1 cellular context compared by ENCODE assay signal in the genomic region with DNA sequence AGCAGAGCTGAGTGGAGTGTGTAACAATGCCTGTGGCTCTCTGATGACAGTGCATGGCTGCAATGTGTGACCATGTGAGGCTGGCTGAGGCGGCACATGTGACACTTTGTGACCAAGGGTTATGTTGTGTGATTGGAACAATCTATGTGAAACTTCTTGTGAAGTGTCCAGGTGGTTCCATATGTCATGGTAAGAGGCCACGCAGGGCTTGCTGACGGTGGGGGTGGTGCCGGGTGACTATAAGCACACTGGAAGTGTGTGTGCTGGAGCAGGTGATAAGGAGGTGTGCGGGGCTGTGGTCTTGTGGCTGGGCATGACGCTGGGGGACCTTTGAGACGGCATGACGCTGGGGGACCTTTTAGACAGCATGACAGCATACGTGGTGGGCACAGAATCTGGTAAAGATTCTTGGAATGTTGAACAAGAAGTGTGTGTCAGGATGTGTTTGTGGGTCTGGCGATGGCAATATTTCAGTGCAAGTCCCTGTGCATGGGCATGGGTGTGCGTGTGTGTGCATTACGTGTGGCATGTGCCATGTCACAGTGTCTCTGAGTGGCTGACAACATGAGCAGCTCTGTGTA.
TF ChIP-seq lines count a peak whose summit lies in the region.

No MANE protein-coding gene starts in this region.

TF ChIP-seq in IMR-90, 13 proteins besides CTCF, POLR2A, EP300 and RAD21:
- TF ChIP-seq RFX5 (IDR thresholded peaks at IDR 0.05; ENCODE audit: low read depth, low read length) (no peak), CHD1 (IDR thresholded peaks at IDR 0.05; ENCODE audit: low read depth, low read length) (no peak), BHLHE40 (IDR thresholded peaks at IDR 0.05; ENCODE audit: low read depth, low read length) (no peak), FOS (IDR thresholded peaks at IDR 0.05; ENCODE audit: low read depth, low read length) (no peak), MAFK (IDR thresholded peaks at IDR 0.05; ENCODE audit: low read depth, low read length) (no peak), CEBPB (IDR thresholded peaks at IDR 0.05; ENCODE audit: low read depth, low read length) (no peak)
